In the genomic region with DNA sequence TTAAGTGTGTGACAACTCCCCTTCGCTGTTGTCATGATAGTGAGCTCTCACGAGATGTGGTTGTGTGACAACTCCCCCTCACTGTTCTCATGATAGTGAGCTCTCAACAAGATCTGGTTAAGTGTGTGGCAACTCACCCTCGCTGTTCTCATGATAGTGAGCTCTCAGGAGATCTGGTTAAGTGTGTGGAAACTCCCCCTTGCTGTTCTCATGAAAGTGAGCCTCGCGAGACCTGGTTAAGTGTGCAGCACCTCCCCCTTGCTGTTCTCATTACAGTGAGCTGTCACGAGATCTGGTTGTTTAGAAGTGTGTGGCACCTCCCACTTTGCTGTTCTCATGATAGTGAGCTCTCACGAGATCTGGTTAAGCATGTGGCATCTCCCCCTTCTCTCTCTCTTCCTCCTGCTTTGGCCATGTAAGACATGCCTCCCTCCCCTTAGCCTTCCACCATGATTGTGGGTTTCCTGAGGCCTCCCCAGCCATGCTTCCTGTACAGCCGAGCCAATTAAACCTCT, we compare ENCODE assay signal across 8 cellular contexts. TPM values are rescaled to one million over a fixed set of nuclear protein-coding genes. Genes with fewer than 3 reads are reported as not detected.
A peak's percentile ranks its signal among the peaks of the same experiment; 100 is the strongest.
DNase-seq lines count a peak whose midpoint lies in the region; ATAC-seq and TF ChIP-seq lines count a peak whose summit lies in the region.

No MANE protein-coding gene starts in this region.

- DNase-seq in activated CD8-positive, alpha-beta memory T cell treated with anti-CD3 and anti-CD28 coated beads, Interleukin-2, amount 50 U/mL, for 4 hours = peak; percentile 29
- DNase-seq in nephron progenitor cell = no peak
- no peak for DNase-seq in NCI-H510A treated with DMSO at 0.1 percent for 48 hours (lab: John Stamatoyannopoulos, UW)
- no peak for DNase-seq in pons (ENCODE audit: low spot score)
- no peak for DNase-seq in H4 (ENCODE audit: low spot score)

- H3K4me3 Mint-ChIP-seq in nephron progenitor cell = no peak overlapping the region

- TF ChIP-seq CTCF in nephron progenitor cell (IDR thresholded peaks at IDR 0.05) = no peak

- ATAC-seq in GM18519 (IDR thresholded peaks at IDR 0.05; ENCODE audit: low FRiP score, unreplicated experiment) = peak; percentile 41
- ATAC-seq in HG03175 (IDR thresholded peaks at IDR 0.05; ENCODE audit: unreplicated experiment) = peak; percentile 49
- ATAC-seq in GM18873 (IDR thresholded peaks at IDR 0.05; ENCODE audit: low FRiP score, unreplicated experiment) = no peak

- H3K27me3 Mint-ChIP-seq in nephron progenitor cell (ENCODE audit: low read depth, poor library complexity) = peaks cover 4% of the 10 kb centered on the region

- no peaks in the 10 kb centered on the region for H3K9me3 Mint-ChIP-seq in nephron progenitor cell

- H3K4me1 Mint-ChIP-seq in nephron progenitor cell = peaks cover 15% of the 10 kb centered on the region

- H3K27ac Mint-ChIP-seq in nephron progenitor cell = peak overlapping the region; percentile 89

- H3K36me3 Mint-ChIP-seq in nephron progenitor cell (ENCODE audit: low read depth) = peaks cover 82% of the 10 kb centered on the region

RNA-seq across cellular contexts. Expression of a gene that starts 25.1 kb away (rescaled TPM):
- 27.1 and 46.4 TPM in 2 replicates for total RNA-seq in H4 (2014; rRNA removed; shearing (Covaris generic))

RNA-seq across cellular contexts. Expression of a gene that starts 31.7 kb away (rescaled TPM):
- total RNA-seq in H4 (2014; rRNA removed; shearing (Covaris generic)) = 41.7 and 48.9 TPM in 2 replicates

RNA-seq across cellular contexts. Expression of a gene that starts 32.5 kb away (rescaled TPM):
- 38.2 and 42.9 TPM in 2 replicates for total RNA-seq in H4 (2014; rRNA removed; shearing (Covaris generic))
